ENCODE assay signal across 6 cellular contexts in genomic region chr16:2515180-2515803, GRCh38. TPM values are rescaled to one million over a fixed set of nuclear protein-coding genes. Genes with fewer than 3 reads are reported as not detected.
DNase-seq lines count a peak whose midpoint lies in the region; ATAC-seq and TF ChIP-seq lines count a peak whose summit lies in the region.

No MANE protein-coding gene starts in this region.

- H3K36me3 Mint-ChIP-seq in activated naive CD4-positive, alpha-beta T cell treated with anti-CD3 and anti-CD28 coated beads for 36 hours (ENCODE audit: low read depth), result peaks cover 7% of the 10 kb centered on the region

- CTCF ChIA-PET in activated naive CD4-positive, alpha-beta T cell treated with anti-CD3 and anti-CD28 coated beads for 36 hours (lab: Charles Lee), result interaction anchor here (0.7 kb wide), 1 partner anchor 14 kb away, joined by 3 read pairs; no protein-coding TSS in a partner anchor

- H3K4me1 Mint-ChIP-seq in activated naive CD4-positive, alpha-beta T cell treated with anti-CD3 and anti-CD28 coated beads for 36 hours (ENCODE audit: low read depth), result peaks cover 59% of the 10 kb centered on the region

- H3K9me3 ChIP-seq in transverse colon, result no peaks in the 10 kb centered on the region

- peak overlapping the region; percentile 91 for H3K27ac Mint-ChIP-seq in activated naive CD4-positive, alpha-beta T cell treated with anti-CD3 and anti-CD28 coated beads for 36 hours

- 11 to 42% methylated on average over 2 to 13 of the region's 13 CpGs for WGBS in transverse colon (ENCODE audit: low coverage in 1 of 2), 2 donors

- H3K4me1 ChIP-seq in transverse colon, result peaks cover 44 to 66% (median 57%) of the 10 kb centered on the region in 4 donors

- no peak for DNase-seq in activated naive CD4-positive, alpha-beta T cell treated with anti-CD3 and anti-CD28 coated beads for 36 hours
- DNase-seq in activated naive CD4-positive, alpha-beta T cell (lab: John Stamatoyannopoulos, UW), result no peak
- DNase-seq in left cardiac atrium (peak; percentile 42), transverse colon (no peak), SW 1271 (lab: John Stamatoyannopoulos, UW) (no peak), KG1 (lab: John Stamatoyannopoulos, UW) (no peak)

- H3K27ac ChIP-seq in transverse colon, result peak overlapping the region; percentile 96 to 99 (median 98)

- no peaks in the 10 kb centered on the region for H3K27me3 Mint-ChIP-seq in activated naive CD4-positive, alpha-beta T cell treated with anti-CD3 and anti-CD28 coated beads for 36 hours (ENCODE audit: low read depth)

- H3K27me3 ChIP-seq in transverse colon, result no peaks in the 10 kb centered on the region

- peak overlapping the region; percentile 85 to 99 (median 88) for H3K4me3 ChIP-seq in transverse colon

- intact Hi-C loops in activated naive CD4-positive, alpha-beta T cell treated with anti-CD3 and anti-CD28 coated beads for 36 hours (cut with micrococcal nuclease), result no loop called here
- intact Hi-C loops in left cardiac atrium (cut with DNase I), result no loop called here
- intact Hi-C loops in transverse colon (cut with DNase I; ENCODE audit: low total_unique reads), result no loop called here

- H3K9me3 Mint-ChIP-seq in activated naive CD4-positive, alpha-beta T cell treated with anti-CD3 and anti-CD28 coated beads for 36 hours, result no peaks in the 10 kb centered on the region

- TF ChIP-seq EP300 in transverse colon (IDR thresholded peaks at IDR 0.05; ENCODE audit: low read depth), result no peak

- no peak for ATAC-seq in left cardiac atrium

- no peak for TF ChIP-seq CTCF in transverse colon (IDR thresholded peaks at IDR 0.05)

- in situ Hi-C loops in transverse colon (cut with MboI; ENCODE audit: low pct_ligation_motif_present in 1 of 4, low pct_unique_long_range_greater_than_20kb in 1 of 4, low sequenced_read_pairs in 3 of 4), result no loop called here

- no peaks in the 10 kb centered on the region for H3K36me3 ChIP-seq in transverse colon

- H3K4me3 Mint-ChIP-seq in activated naive CD4-positive, alpha-beta T cell treated with anti-CD3 and anti-CD28 coated beads for 36 hours, result peak overlapping the region; percentile 90

- TF ChIP-seq POLR2A in transverse colon (IDR thresholded peaks at IDR 0.05), result peak; percentile 3

RNA-seq across cellular contexts. Expression of gene ATP6V0C, which starts 1.5 kb away (rescaled TPM):
- total RNA-seq in activated naive CD4-positive, alpha-beta T cell treated with anti-CD3 and anti-CD28 coated beads for 36 hours, result 10 to 100 TPM; 81.9 TPM
- total RNA-seq in left cardiac atrium (100 to 1,000 TPM; 162 to 197 TPM), transverse colon (100 to 1,000 TPM; 101 to 237 (median 135) TPM)

RNA-seq across cellular contexts. Expression of gene AMDHD2, which starts 4.9 kb away (rescaled TPM):
- total RNA-seq in activated naive CD4-positive, alpha-beta T cell treated with anti-CD3 and anti-CD28 coated beads for 36 hours, result 10 to 100 TPM; 15.3 to 18.6 TPM
- 10 to 100 TPM; 15.8 to 21.8 TPM for total RNA-seq in left cardiac atrium
- 100 to 1,000 TPM in 1 of 4 donors, 10 to 100 TPM in 3; 30.2 to 115 (median 52.4) TPM for total RNA-seq in transverse colon

RNA-seq across cellular contexts. Expression of gene CEMP1, which starts 15.9 kb away (rescaled TPM):
- under 1 TPM in 1 of 2 experiments, not detected in 1; 0.17 TPM for total RNA-seq in activated naive CD4-positive, alpha-beta T cell treated with anti-CD3 and anti-CD28 coated beads for 36 hours
- total RNA-seq in left cardiac atrium, result not detected
- 1 to 10 TPM in 2 of 4 donors, not detected in 2; 1.9 to 3.1 TPM for total RNA-seq in transverse colon

RNA-seq across cellular contexts. Expression of gene PDPK1, which starts 22.5 kb away (rescaled TPM):
- 10 to 100 TPM; 26.6 to 27.8 TPM for total RNA-seq in activated naive CD4-positive, alpha-beta T cell treated with anti-CD3 and anti-CD28 coated beads for 36 hours
- total RNA-seq in left cardiac atrium, result 10 to 100 TPM; 32.6 to 39.4 TPM
- 10 to 100 TPM; 39.6 to 96.9 (median 69.5) TPM for total RNA-seq in transverse colon

RNA-seq across cellular contexts. Expression of gene TBC1D24, which starts 40.4 kb away (rescaled TPM):
- total RNA-seq in activated naive CD4-positive, alpha-beta T cell treated with anti-CD3 and anti-CD28 coated beads for 36 hours, result 1 to 10 TPM; 8.1 to 8.6 TPM
- total RNA-seq in left cardiac atrium, result 10 to 100 TPM in 1 of 2 donors, 1 to 10 TPM in 1; 9.8 to 15.1 TPM
- total RNA-seq in transverse colon, result 10 to 100 TPM in 2 of 4 donors, 1 to 10 TPM in 2; 8.3 to 19.3 (median 11.6) TPM
